1 cellular context compared by ENCODE assay signal in the genomic region with DNA sequence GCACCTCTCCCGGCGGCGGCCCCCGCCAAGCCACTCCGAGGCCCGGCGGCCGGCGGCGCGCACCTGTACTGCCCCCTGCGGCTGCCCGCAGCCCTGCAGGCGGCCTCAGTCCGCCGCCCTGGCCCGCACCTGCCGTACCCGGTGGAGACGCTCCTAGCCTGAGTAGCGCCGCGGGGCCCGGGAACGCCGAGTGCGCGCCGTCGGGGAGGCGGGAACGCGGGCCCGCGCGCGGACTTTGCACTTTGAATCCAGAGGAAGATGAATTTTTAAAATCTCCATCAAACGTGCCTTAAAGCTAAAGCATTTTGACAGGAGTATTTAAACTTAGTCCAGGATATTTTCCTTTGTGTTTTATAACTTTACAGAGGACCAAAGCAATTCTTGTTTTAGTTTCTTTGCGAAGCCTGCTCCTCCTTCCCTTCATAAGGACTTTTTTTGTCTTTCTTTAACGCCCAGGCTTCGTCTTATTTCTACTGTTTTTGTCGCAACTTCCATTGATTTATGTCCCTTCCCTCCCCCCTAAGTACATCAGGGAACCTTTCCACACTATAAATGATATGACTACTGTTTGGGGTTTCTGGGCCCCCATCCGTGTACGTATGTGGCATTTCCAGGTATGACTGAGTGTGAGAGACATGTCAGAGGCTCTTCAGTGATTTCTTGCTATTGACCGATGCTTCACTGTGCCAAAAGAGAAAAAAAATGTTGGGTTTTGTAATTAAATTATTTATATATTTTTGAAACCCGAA.
TF ChIP-seq lines count a peak whose summit lies in the region.

No MANE protein-coding gene starts in this region.

TF ChIP-seq in HepG2, 621 proteins besides CTCF, POLR2A, EP300 and RAD21 (continued from another document and continues in another):
- TF ChIP-seq, protein P1, sequence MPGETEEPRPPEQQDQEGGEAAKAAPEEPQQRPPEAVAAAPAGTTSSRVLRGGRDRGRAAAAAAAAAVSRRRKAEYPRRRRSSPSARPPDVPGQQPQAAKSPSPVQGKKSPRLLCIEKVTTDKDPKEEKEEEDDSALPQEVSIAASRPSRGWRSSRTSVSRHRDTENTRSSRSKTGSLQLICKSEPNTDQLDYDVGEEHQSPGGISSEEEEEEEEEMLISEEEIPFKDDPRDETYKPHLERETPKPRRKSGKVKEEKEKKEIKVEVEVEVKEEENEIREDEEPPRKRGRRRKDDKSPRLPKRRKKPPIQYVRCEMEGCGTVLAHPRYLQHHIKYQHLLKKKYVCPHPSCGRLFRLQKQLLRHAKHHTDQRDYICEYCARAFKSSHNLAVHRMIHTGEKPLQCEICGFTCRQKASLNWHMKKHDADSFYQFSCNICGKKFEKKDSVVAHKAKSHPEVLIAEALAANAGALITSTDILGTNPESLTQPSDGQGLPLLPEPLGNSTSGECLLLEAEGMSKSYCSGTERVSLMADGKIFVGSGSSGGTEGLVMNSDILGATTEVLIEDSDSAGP (CRISPR knock-in tag; IDR thresholded peaks at IDR 0.05; ENCODE audit: borderline replicate concordance): peak; percentile 46
- TF ChIP-seq HMGA1 (CRISPR knock-in tag; conservative IDR thresholded peaks at IDR 0.05) (no peak), HMG20A (CRISPR knock-in tag; IDR thresholded peaks at IDR 0.05; ENCODE audit: borderline replicate concordance) (no peak), TBX2 (CRISPR knock-in tag; IDR thresholded peaks at IDR 0.05; ENCODE audit: borderline replicate concordance) (peak; percentile 39; the same call in 1 of the 2 replicates), NR3C1 (CRISPR knock-in tag; IDR thresholded peaks at IDR 0.05) (no peak), ZBTB1 (CRISPR knock-in tag; IDR thresholded peaks at IDR 0.05; ENCODE audit: borderline replicate concordance) (no peak), RCOR2 (CRISPR knock-in tag; IDR thresholded peaks at IDR 0.05) (no peak), ATF7-NPFF (CRISPR knock-in tag; IDR thresholded peaks at IDR 0.05; ENCODE audit: low read depth) (peak; percentile 75), NFE2L1 (CRISPR knock-in tag; IDR thresholded peaks at IDR 0.05; ENCODE audit: borderline replicate concordance) (no peak), ZBTB4 (CRISPR knock-in tag; IDR thresholded peaks at IDR 0.05; ENCODE audit: borderline replicate concordance) (no peak), KLF15 (CRISPR knock-in tag; IDR thresholded peaks at IDR 0.05; ENCODE audit: borderline replicate concordance) (no peak), ZNF777 (CRISPR knock-in tag; IDR thresholded peaks at IDR 0.05) (peak; percentile 99), ZBTB38 (CRISPR knock-in tag; IDR thresholded peaks at IDR 0.05) (peak; percentile 60), ZNF572 (CRISPR knock-in tag; IDR thresholded peaks at IDR 0.05) (no peak), ZNF101 (CRISPR knock-in tag; IDR thresholded peaks at IDR 0.05; ENCODE audit: borderline replicate concordance, low read depth) (no peak), IRF2 (CRISPR knock-in tag; IDR thresholded peaks at IDR 0.05) (no peak), WIZ (CRISPR knock-in tag; IDR thresholded peaks at IDR 0.05) (no peak), GABPA (IDR thresholded peaks at IDR 0.05; ENCODE audit: low read depth, low read length) (no peak), GABPA (CRISPR knock-in tag; IDR thresholded peaks at IDR 0.05; ENCODE audit: low read depth) (no peak), ZNF567 (CRISPR knock-in tag; IDR thresholded peaks at IDR 0.05; ENCODE audit: borderline replicate concordance) (peak; percentile 80; the same call in 1 of the 2 replicates), ZNF136 (CRISPR knock-in tag; IDR thresholded peaks at IDR 0.05; ENCODE audit: low read depth) (no peak), USF2 (IDR thresholded peaks at IDR 0.05; ENCODE audit: low read depth, low read length) (no peak), USF2 (CRISPR knock-in tag; IDR thresholded peaks at IDR 0.05; ENCODE audit: borderline replicate concordance) (no peak), MTF1 (CRISPR knock-in tag; IDR thresholded peaks at IDR 0.05) (no peak), PRDM10 (CRISPR knock-in tag; IDR thresholded peaks at IDR 0.05; ENCODE audit: low read depth) (no peak), TSC22D2 (CRISPR knock-in tag; IDR thresholded peaks at IDR 0.05; ENCODE audit: borderline replicate concordance) (no peak), GATAD2A (CRISPR knock-in tag; IDR thresholded peaks at IDR 0.05) (no peak), ZSCAN22 (CRISPR knock-in tag; IDR thresholded peaks at IDR 0.05) (no peak), SPEN (CRISPR knock-in tag; IDR thresholded peaks at IDR 0.05; ENCODE audit: low read depth) (peak; percentile 73), ZNF720 (CRISPR knock-in tag; IDR thresholded peaks at IDR 0.05) (no peak), MLLT10 (CRISPR knock-in tag; IDR thresholded peaks at IDR 0.05) (no peak), ZNF780A (CRISPR knock-in tag; IDR thresholded peaks at IDR 0.05) (0 out of 2 replicates have a peak, but pooled peaks have one; percentile 48), SP140L (CRISPR knock-in tag; IDR thresholded peaks at IDR 0.05; ENCODE audit: borderline replicate concordance) (no peak), ATAD3A (CRISPR knock-in tag; IDR thresholded peaks at IDR 0.05) (no peak), DNMT1 (CRISPR knock-in tag; IDR thresholded peaks at IDR 0.05) (0 out of 2 replicates have a peak, but pooled peaks have one; percentile 36)
- TF ChIP-seq, protein P2, sequence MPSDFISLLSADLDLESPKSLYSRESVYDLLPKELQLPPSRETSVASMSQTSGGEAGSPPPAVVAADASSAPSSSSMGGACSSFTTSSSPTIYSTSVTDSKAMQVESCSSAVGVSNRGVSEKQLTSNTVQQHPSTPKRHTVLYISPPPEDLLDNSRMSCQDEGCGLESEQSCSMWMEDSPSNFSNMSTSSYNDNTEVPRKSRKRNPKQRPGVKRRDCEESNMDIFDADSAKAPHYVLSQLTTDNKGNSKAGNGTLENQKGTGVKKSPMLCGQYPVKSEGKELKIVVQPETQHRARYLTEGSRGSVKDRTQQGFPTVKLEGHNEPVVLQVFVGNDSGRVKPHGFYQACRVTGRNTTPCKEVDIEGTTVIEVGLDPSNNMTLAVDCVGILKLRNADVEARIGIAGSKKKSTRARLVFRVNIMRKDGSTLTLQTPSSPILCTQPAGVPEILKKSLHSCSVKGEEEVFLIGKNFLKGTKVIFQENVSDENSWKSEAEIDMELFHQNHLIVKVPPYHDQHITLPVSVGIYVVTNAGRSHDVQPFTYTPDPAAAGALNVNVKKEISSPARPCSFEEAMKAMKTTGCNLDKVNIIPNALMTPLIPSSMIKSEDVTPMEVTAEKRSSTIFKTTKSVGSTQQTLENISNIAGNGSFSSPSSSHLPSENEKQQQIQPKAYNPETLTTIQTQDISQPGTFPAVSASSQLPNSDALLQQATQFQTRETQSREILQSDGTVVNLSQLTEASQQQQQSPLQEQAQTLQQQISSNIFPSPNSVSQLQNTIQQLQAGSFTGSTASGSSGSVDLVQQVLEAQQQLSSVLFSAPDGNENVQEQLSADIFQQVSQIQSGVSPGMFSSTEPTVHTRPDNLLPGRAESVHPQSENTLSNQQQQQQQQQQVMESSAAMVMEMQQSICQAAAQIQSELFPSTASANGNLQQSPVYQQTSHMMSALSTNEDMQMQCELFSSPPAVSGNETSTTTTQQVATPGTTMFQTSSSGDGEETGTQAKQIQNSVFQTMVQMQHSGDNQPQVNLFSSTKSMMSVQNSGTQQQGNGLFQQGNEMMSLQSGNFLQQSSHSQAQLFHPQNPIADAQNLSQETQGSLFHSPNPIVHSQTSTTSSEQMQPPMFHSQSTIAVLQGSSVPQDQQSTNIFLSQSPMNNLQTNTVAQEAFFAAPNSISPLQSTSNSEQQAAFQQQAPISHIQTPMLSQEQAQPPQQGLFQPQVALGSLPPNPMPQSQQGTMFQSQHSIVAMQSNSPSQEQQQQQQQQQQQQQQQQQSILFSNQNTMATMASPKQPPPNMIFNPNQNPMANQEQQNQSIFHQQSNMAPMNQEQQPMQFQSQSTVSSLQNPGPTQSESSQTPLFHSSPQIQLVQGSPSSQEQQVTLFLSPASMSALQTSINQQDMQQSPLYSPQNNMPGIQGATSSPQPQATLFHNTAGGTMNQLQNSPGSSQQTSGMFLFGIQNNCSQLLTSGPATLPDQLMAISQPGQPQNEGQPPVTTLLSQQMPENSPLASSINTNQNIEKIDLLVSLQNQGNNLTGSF (CRISPR knock-in tag; IDR thresholded peaks at IDR 0.05): no peak
- TF ChIP-seq, protein P3, sequence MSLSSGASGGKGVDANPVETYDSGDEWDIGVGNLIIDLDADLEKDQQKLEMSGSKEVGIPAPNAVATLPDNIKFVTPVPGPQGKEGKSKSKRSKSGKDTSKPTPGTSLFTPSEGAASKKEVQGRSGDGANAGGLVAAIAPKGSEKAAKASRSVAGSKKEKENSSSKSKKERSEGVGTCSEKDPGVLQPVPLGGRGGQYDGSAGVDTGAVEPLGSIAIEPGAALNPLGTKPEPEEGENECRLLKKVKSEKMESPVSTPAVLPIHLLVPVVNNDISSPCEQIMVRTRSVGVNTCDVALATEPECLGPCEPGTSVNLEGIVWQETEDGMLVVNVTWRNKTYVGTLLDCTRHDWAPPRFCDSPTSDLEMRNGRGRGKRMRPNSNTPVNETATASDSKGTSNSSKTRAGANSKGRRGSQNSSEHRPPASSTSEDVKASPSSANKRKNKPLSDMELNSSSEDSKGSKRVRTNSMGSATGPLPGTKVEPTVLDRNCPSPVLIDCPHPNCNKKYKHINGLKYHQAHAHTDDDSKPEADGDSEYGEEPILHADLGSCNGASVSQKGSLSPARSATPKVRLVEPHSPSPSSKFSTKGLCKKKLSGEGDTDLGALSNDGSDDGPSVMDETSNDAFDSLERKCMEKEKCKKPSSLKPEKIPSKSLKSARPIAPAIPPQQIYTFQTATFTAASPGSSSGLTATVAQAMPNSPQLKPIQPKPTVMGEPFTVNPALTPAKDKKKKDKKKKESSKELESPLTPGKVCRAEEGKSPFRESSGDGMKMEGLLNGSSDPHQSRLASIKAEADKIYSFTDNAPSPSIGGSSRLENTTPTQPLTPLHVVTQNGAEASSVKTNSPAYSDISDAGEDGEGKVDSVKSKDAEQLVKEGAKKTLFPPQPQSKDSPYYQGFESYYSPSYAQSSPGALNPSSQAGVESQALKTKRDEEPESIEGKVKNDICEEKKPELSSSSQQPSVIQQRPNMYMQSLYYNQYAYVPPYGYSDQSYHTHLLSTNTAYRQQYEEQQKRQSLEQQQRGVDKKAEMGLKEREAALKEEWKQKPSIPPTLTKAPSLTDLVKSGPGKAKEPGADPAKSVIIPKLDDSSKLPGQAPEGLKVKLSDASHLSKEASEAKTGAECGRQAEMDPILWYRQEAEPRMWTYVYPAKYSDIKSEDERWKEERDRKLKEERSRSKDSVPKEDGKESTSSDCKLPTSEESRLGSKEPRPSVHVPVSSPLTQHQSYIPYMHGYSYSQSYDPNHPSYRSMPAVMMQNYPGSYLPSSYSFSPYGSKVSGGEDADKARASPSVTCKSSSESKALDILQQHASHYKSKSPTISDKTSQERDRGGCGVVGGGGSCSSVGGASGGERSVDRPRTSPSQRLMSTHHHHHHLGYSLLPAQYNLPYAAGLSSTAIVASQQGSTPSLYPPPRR (CRISPR knock-in tag; IDR thresholded peaks at IDR 0.05; ENCODE audit: borderline replicate concordance): peak; percentile 19; the same call in 1 of the 2 replicates
